Comparison of ENCODE assay signal across 9 cellular contexts in the genomic region with DNA sequence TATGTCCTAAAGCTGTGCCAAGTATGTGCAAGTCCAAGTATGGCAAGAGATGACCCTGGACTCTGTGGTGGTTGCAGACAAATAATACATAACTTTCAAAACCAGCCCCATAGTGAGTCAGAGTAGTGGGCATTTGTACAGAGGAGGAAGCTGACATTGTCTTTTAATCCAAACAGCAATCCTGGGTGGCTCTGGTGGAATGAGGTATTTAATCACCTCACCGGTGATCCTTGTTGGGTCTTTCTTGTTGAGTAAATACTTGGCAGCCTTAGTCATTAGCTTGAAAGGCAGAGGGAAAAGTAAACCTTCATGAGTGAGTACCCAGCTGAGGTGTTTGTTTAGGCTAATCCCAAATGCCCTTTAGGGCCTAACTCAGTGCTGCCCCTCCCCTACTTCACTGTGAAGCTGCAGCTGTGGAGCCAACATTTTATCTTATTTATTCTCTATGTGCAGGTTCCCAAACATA.
A peak's percentile ranks its signal among the peaks of the same experiment; 100 is the strongest.
DNase-seq lines count a peak whose midpoint lies in the region; ATAC-seq and TF ChIP-seq lines count a peak whose summit lies in the region.
"Had no signal": no experiment of that assay in that cellular context is flagged by ENCODE, and none has a peak within 500 bp of the region (broad histone marks: within the 10 kb centered on the region; RNA-seq: fewer than 3 reads in every experiment).

No MANE protein-coding gene starts in this region.

- no peak overlapping the region for H3K27ac ChIP-seq in fibroblast of lung (ENCODE audit: insufficient read depth, low read length)
- peak overlapping the region in 3 of 4 donors; percentile 7 to 43 (median 13) for H3K27ac ChIP-seq in transverse colon
- no peak overlapping the region for H3K27ac ChIP-seq in Peyer's patch
- H3K27ac ChIP-seq: KMS-11 had no signal

- H3K4me3 ChIP-seq in fibroblast of lung (replicated peaks in 1 of 4; ENCODE audit: control extremely low read depth in 1 of 4, insufficient read depth in 1 of 4, low read depth in 3 of 4, low read length in 4 of 4): no peak overlapping the region
- no peak overlapping the region for H3K4me3 ChIP-seq in transverse colon
- H3K4me3 ChIP-seq in Peyer's patch: no peak overlapping the region

- TF ChIP-seq CTCF in fibroblast of lung (conservative IDR thresholded peaks at IDR 0.05 in 1 of 2, IDR thresholded peaks at IDR 0.05 in 1 of 2; ENCODE audit: low read depth in 1 of 2, low read length in 2 of 2): no peak
- no peak for TF ChIP-seq CTCF in transverse colon (IDR thresholded peaks at IDR 0.05)
- no peak for TF ChIP-seq CTCF in GM13976 (IDR thresholded peaks at IDR 0.05; ENCODE audit: borderline replicate concordance, control extremely low read depth, extremely low read depth, insufficient read depth, missing control alignments)
- no peak for TF ChIP-seq CTCF in Peyer's patch (IDR thresholded peaks at IDR 0.05)

- no peaks in the 10 kb centered on the region for H4K20me1 ChIP-seq in fibroblast of lung (ENCODE audit: control insufficient read depth, extremely low read depth, insufficient read depth, low read length)

- H2AFZ ChIP-seq in fibroblast of lung (ENCODE audit: low read length): no peak overlapping the region

- no peak overlapping the region for H3K9ac ChIP-seq in fibroblast of lung (ENCODE audit: insufficient read depth, low read length)
- H3K9ac ChIP-seq: KMS-11 had no signal

- no peak overlapping the region for H3K4me2 ChIP-seq in fibroblast of lung (ENCODE audit: extremely low read depth, insufficient read depth, low read length)
- H3K4me2 ChIP-seq: KMS-11 had no signal

- intact Hi-C loops in transverse colon (cut with DNase I; ENCODE audit: low total_unique reads): no loop called here

- in situ Hi-C loops in transverse colon (cut with MboI; ENCODE audit: low pct_ligation_motif_present in 1 of 4, low pct_unique_long_range_greater_than_20kb in 1 of 4, low sequenced_read_pairs in 3 of 4): no loop called here
- in situ Hi-C loops in GM13976 (cut with MboI; ENCODE audit: low sequenced_read_pairs, unreplicated experiment): no loop called here

- peak; percentile 88 for DNase-seq in HPDE6-E6E7 (ENCODE audit: extremely low spot score)
- peak; percentile 85 for DNase-seq in NCI-H774 (lab: John Stamatoyannopoulos, UW)
- DNase-seq in fibroblast of lung (ENCODE audit: low read depth in 2 of 2): peak; percentile 51 to 86
- DNase-seq in transverse colon: no peak
- no peak for DNase-seq in GM13976 (ENCODE audit: low spot score)
- no peak for DNase-seq in Peyer's patch
- DNase-seq: stimulated activated CD4-positive, alpha-beta T cell treated with anti-CD3 and anti-CD28 coated beads, Interleukin-2, amount 100 ng/mL, for 48 hours had no signal

- TF ChIP-seq POLR2A in transverse colon (IDR thresholded peaks at IDR 0.05): no peak
- TF ChIP-seq POLR2A in Peyer's patch (IDR thresholded peaks at IDR 0.05): no peak

- no peaks in the 10 kb centered on the region for H3K4me1 ChIP-seq in fibroblast of lung (ENCODE audit: control insufficient read depth, extremely low read depth, insufficient read depth, low read length)
- peaks cover 0 to 10% (median 2%) of the 10 kb centered on the region in 4 donors for H3K4me1 ChIP-seq in transverse colon
- H3K4me1 ChIP-seq in Peyer's patch: no peaks in the 10 kb centered on the region

- H3K9me3 ChIP-seq in fibroblast of lung (ENCODE audit: control insufficient read depth, insufficient read depth, low read depth, low read length): no peaks in the 10 kb centered on the region
- H3K9me3 ChIP-seq in transverse colon: no peaks in the 10 kb centered on the region
- no peaks in the 10 kb centered on the region for H3K9me3 ChIP-seq in Peyer's patch

- H3K36me3 ChIP-seq in fibroblast of lung (ENCODE audit: control insufficient read depth, insufficient read depth, low read length) (no peaks in the 10 kb centered on the region), transverse colon (no peaks in the 10 kb centered on the region), Peyer's patch (no peaks in the 10 kb centered on the region)

- no peaks in the 10 kb centered on the region for H3K79me2 ChIP-seq in fibroblast of lung (ENCODE audit: control insufficient read depth, insufficient read depth, low read length)

- 40 to 45% methylated on average over 1 of the region's 1 CpG for WGBS in transverse colon (ENCODE audit: low coverage in 1 of 2), 2 donors

- TF ChIP-seq EP300 in transverse colon (IDR thresholded peaks at IDR 0.05; ENCODE audit: low read depth): no peak

- H3K27me3 ChIP-seq in fibroblast of lung (ENCODE audit: control insufficient read depth, insufficient read depth, low read length): no peaks in the 10 kb centered on the region
- no peaks in the 10 kb centered on the region for H3K27me3 ChIP-seq in transverse colon
- no peaks in the 10 kb centered on the region for H3K27me3 ChIP-seq in Peyer's patch

- ATAC-seq in GM18520 (IDR thresholded peaks at IDR 0.05; ENCODE audit: unreplicated experiment): no peak

Comparison
In these comparisons a context has a peak if more than half of its experiments do, and no peak if none do; other contexts are left out.
1. DNase-seq: peak in HPDE6-E6E7 (single experiment), NCI-H774 (single experiment) and fibroblast of lung (2 of 2); none in transverse colon (single experiment), GM13976 (single experiment) and Peyer's patch (0 of 3).
2. H3K27ac ChIP-seq: peak in transverse colon (3 of 4); none in fibroblast of lung (single experiment) and Peyer's patch (0 of 4).